Comparison of ENCODE assay signal across 9 cellular contexts in genomic region chr9:38017149-38017884, GRCh38. TPM values are rescaled to one million over a fixed set of nuclear protein-coding genes. Genes with fewer than 3 reads are reported as not detected.
A peak's percentile ranks its signal among the peaks of the same experiment; 100 is the strongest.
DNase-seq lines count a peak whose midpoint lies in the region; ATAC-seq and TF ChIP-seq lines count a peak whose summit lies in the region.
"Had no signal": no experiment of that assay in that cellular context is flagged by ENCODE, and none has a peak within 500 bp of the region (broad histone marks: within the 10 kb centered on the region; RNA-seq: fewer than 3 reads in every experiment).

No MANE protein-coding gene starts in this region.

- ATAC-seq in left colon (no peak), HG03159 (IDR thresholded peaks at IDR 0.05; ENCODE audit: unreplicated experiment) (no peak)

- TF ChIP-seq POLR2A in sigmoid colon (IDR thresholded peaks at IDR 0.05), result no peak

- no peak for TF ChIP-seq CTCF in MCF 10A (IDR thresholded peaks at IDR 0.05; ENCODE audit: unreplicated experiment)
- no peak for TF ChIP-seq CTCF in sigmoid colon (IDR thresholded peaks at IDR 0.05)

- H3K36me3 ChIP-seq in H7 (replicated peaks; ENCODE audit: control insufficient read depth, insufficient read depth, low read length), result no peaks in the 10 kb centered on the region
- H3K36me3 ChIP-seq in iPS-15b (ENCODE audit: control insufficient read depth, insufficient read depth, low read length), result peaks cover 2% of the 10 kb centered on the region
- H3K36me3 ChIP-seq in sigmoid colon, result peaks cover 0 to 6% (median 0%) of the 10 kb centered on the region in 4 donors

- H3K9me3 ChIP-seq in iPS-15b (ENCODE audit: control insufficient read depth, insufficient read depth, low read length) (no peaks in the 10 kb centered on the region), sigmoid colon (no peaks in the 10 kb centered on the region)

- H3K27me3 ChIP-seq in H7 (ENCODE audit: control insufficient read depth, insufficient read depth, low read length), result no peaks in the 10 kb centered on the region
- H3K27me3 ChIP-seq in iPS-15b (ENCODE audit: control insufficient read depth, insufficient read depth, low read length), result no peaks in the 10 kb centered on the region
- no peaks in the 10 kb centered on the region for H3K27me3 ChIP-seq in sigmoid colon

- H3K9ac ChIP-seq in iPS-15b (ENCODE audit: low read depth, low read length), result no peak overlapping the region

- H3K27me3 Mint-ChIP-seq in MCF 10A (ENCODE audit: insufficient read depth, unreplicated experiment), result no peaks in the 10 kb centered on the region

- WGBS in sigmoid colon, 2 donors, result 87 to 93% methylated on average over 13 of the region's 13 CpGs

- DNase-seq in H7, result peak; percentile 91
- DNase-seq in MCF 10A (ENCODE audit: unreplicated experiment), result peak; percentile 54
- no peak for DNase-seq in sigmoid colon
- DNase-seq in DMS153 treated with DMSO at 0.1 percent for 48 hours (lab: John Stamatoyannopoulos, UW; ENCODE audit: unreplicated experiment), result no peak
- DNase-seq in NCI-H446 treated with DMSO at 0.1 percent for 48 hours (lab: John Stamatoyannopoulos, UW), result no peak
- no peak for DNase-seq in left colon
- DNase-seq: NCI-H510A had no signal

- no peak for TF ChIP-seq EP300 in sigmoid colon (IDR thresholded peaks at IDR 0.05)

- H3K27ac ChIP-seq in sigmoid colon, result peak overlapping the region; percentile 72 to 90 (median 82)

- peak overlapping the region; percentile 90 for H3K27ac Mint-ChIP-seq in MCF 10A (ENCODE audit: low read depth, unreplicated experiment)

- H3K4me3 Mint-ChIP-seq in MCF 10A (ENCODE audit: unreplicated experiment), result no peak overlapping the region

- H3K4me3 ChIP-seq in H7 (ENCODE audit: insufficient read depth, low read depth, low read length), result no peak overlapping the region
- H3K4me3 ChIP-seq in iPS-15b (ENCODE audit: low read depth, low read length), result peak overlapping the region; percentile 27
- H3K4me3 ChIP-seq in sigmoid colon, result no peak overlapping the region

- peaks cover 14% of the 10 kb centered on the region for H3K36me3 Mint-ChIP-seq in MCF 10A (ENCODE audit: insufficient read depth, unreplicated experiment)

- peaks cover 45% of the 10 kb centered on the region for H3K4me1 ChIP-seq in iPS-15b (ENCODE audit: control insufficient read depth, insufficient read depth, low read length)
- H3K4me1 ChIP-seq in sigmoid colon, result peaks cover 0 to 68% (median 58%) of the 10 kb centered on the region in 4 donors

- POLR2A ChIA-PET in MCF 10A (lab: Yijun Ruan, JAX), result interaction anchor here (0.9 to 5.3 kb wide), 6 partner anchors 9 to 52 kb away, joined by 3 to 42 read pairs (median 6); partner anchors contain the start of gene SHB

- BruUV-seq in MCF 10A (replicated peaks; lab: Mats Ljungman, UMichigan), result no TSS peak

- intact Hi-C loops in MCF 10A (cut with micrococcal nuclease) (loop anchor here (2.0 kb wide), 1 partner anchor 49 kb away; no protein-coding TSS in a partner anchor), sigmoid colon (cut with DNase I) (loop anchor here (5.0 kb wide), 1 partner anchor 40 kb away; no protein-coding TSS in a partner anchor), left colon (cut with DNase I, micrococcal nuclease) (no loop called here)

- no peaks in the 10 kb centered on the region for H3K9me3 Mint-ChIP-seq in MCF 10A (ENCODE audit: unreplicated experiment)

- CTCF ChIA-PET in MCF 10A (lab: Yijun Ruan, JAX), result interaction anchor here (0.6 to 1.8 kb wide), 6 partner anchors 9 to 104 kb away, joined by 3 to 7 read pairs (median 3); partner anchors contain the start of gene SHB

- peaks cover 47% of the 10 kb centered on the region for H3K4me1 Mint-ChIP-seq in MCF 10A (ENCODE audit: insufficient read depth, unreplicated experiment)

RNA-seq across cellular contexts. Expression of gene SHB, which starts 51.7 kb away (rescaled TPM):
- total RNA-seq in H7 (2014; rRNA removed; shearing (Covaris generic)), result 11.6 and 18.0 TPM in 2 replicates
- 22.3 and 29.6 TPM in 2 replicates for total RNA-seq in MCF 10A (2022)
- 10 to 100 TPM in 3 of 4 donors, 1 to 10 TPM in 1; 6.8 to 33.7 (median 10.3) TPM for total RNA-seq in sigmoid colon
- 10 to 100 TPM in 2 of 3 donors, 1 to 10 TPM in 1; 9.5 to 11.7 (median 10.2) TPM for polyA plus RNA-seq in sigmoid colon
- total RNA-seq in left colon, result 10 to 100 TPM; 19.6 to 26.2 TPM

Comparison
In these comparisons a context has a peak if more than half of its experiments do, and no peak if none do; other contexts are left out.
1. DNase-seq: peak in H7 (single experiment) and MCF 10A (single experiment); none in sigmoid colon (single experiment), DMS153 treated with DMSO at 0.1 percent for 48 hours (single experiment), NCI-H446 treated with DMSO at 0.1 percent for 48 hours (single experiment) and left colon (0 of 2).
2. intact Hi-C loops: an anchor here in MCF 10A (2.0 kb wide) and sigmoid colon (5.0 kb wide); none called in left colon.